In the genomic region with DNA sequence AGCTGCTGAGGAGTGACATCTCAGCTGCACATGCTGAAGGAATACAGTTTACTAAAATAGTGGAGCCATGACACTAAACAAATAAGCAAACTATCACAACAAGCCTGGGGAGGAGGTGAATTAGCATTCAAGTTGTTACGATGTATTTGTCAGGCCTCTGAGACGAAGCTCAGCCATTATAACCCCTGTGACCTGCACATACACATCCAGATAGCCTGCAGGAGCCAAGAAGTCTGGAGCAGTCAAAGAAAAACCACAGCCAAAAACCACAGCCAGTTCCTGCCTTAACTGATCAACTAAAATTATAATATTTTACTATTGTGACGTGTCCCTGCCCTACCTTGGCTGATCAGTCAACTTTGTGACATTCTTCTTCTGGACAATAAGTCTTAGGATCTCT, we compare ENCODE assay signal across 13 cellular contexts.
DNase-seq lines count a peak whose midpoint lies in the region; ATAC-seq and TF ChIP-seq lines count a peak whose summit lies in the region.
"Had no signal": no experiment of that assay in that cellular context is flagged by ENCODE, and none has a peak within 500 bp of the region (broad histone marks: within the 10 kb centered on the region; RNA-seq: fewer than 3 reads in every experiment).

No MANE protein-coding gene starts in this region.

- H3K9me3 ChIP-seq in CD4-positive, alpha-beta T cell (ENCODE audit: control insufficient read depth, low read length) = no peaks in the 10 kb centered on the region
- H3K9me3 ChIP-seq in Loucy (ENCODE audit: insufficient read depth, low read depth, low read length) (0 out of 2 replicates have a peak, but pooled peaks cover 7% of the 10 kb centered on the region), ovary (peaks cover 0 to 6% of the 10 kb centered on the region in 2 donors)

- H3K36me3 Mint-ChIP-seq in CD4-positive, alpha-beta T cell (ENCODE audit: low read depth) = peaks cover 96% of the 10 kb centered on the region
- H3K36me3 Mint-ChIP-seq in activated T-helper 2 cell treated with anti-CD3 and anti-CD28 coated beads, Interferon-gamma antibody, Interleukin-2, Interleukin-4, amounts not matched to agents 10 μg/mL and 5 μg/mL and 100 μg/mL, durations not matched to agents 14 hours and 24 hours and 36 hours (ENCODE audit: low read depth) = peaks cover 93% of the 10 kb centered on the region

- no peak overlapping the region for H3K27ac ChIP-seq in CD4-positive, alpha-beta T cell (ENCODE audit: low read depth, low read length)
- no peak overlapping the region for H3K27ac ChIP-seq in ovary
- H3K27ac ChIP-seq: epithelial cell of prostate had no signal

- no peaks in the 10 kb centered on the region for H3K27me3 ChIP-seq in CD4-positive, alpha-beta T cell (ENCODE audit: control insufficient read depth, insufficient read depth, low read length)
- H3K27me3 ChIP-seq in Loucy (ENCODE audit: insufficient read depth, low read length, poor library complexity, severe bottlenecking) (no peaks in the 10 kb centered on the region), ovary (no peaks in the 10 kb centered on the region)

- peak overlapping the region; percentile 73 for H3K9ac ChIP-seq in Loucy (ENCODE audit: low read depth, low read length, poor library complexity, severe bottlenecking)

- H3K4me3 Mint-ChIP-seq in CD4-positive, alpha-beta T cell = no peak overlapping the region
- peak overlapping the region; percentile 38 for H3K4me3 Mint-ChIP-seq in activated T-helper 2 cell treated with anti-CD3 and anti-CD28 coated beads, Interferon-gamma antibody, Interleukin-2, Interleukin-4, amounts not matched to agents 10 μg/mL and 5 μg/mL and 100 μg/mL, durations not matched to agents 14 hours and 24 hours and 36 hours (ENCODE audit: low read depth)

- intact Hi-C loops in CD4-positive, alpha-beta T cell (cut with DNase I, micrococcal nuclease) = loop anchor here in 1 of 2 experiments (5.0 kb wide), 1 partner anchor 74 kb away; a partner anchor contains a TSS
- intact Hi-C loops in activated T-helper 2 cell treated with anti-CD3 and anti-CD28 coated beads, Interferon-gamma antibody, Interleukin-2, Interleukin-4, amounts not matched to agents 10 μg/mL and 5 μg/mL and 100 μg/mL, durations not matched to agents 14 hours and 24 hours and 36 hours (cut with micrococcal nuclease) = no loop called here
- intact Hi-C loops in ovary (cut with DNase I) = no loop called here

- peaks cover 2% of the 10 kb centered on the region; the same call in 1 of the 2 replicates for H3K79me2 ChIP-seq in Loucy (ENCODE audit: insufficient read depth, low read length)

- peak overlapping the region; percentile 84 for H3K4me2 ChIP-seq in Loucy (ENCODE audit: low read depth, low read length, poor library complexity, severe bottlenecking)

- H3K27ac Mint-ChIP-seq in CD4-positive, alpha-beta T cell = peak overlapping the region; percentile 27
- H3K27ac Mint-ChIP-seq in activated T-helper 2 cell treated with anti-CD3 and anti-CD28 coated beads, Interferon-gamma antibody, Interleukin-2, Interleukin-4, amounts not matched to agents 10 μg/mL and 5 μg/mL and 100 μg/mL, durations not matched to agents 14 hours and 24 hours and 36 hours = peak overlapping the region; percentile 34

- no peaks in the 10 kb centered on the region for H3F3A ChIP-seq in Loucy (ENCODE audit: low read depth)

- peaks cover 33% of the 10 kb centered on the region; the same call in 1 of the 2 replicates for H3K36me3 ChIP-seq in Loucy (ENCODE audit: insufficient read depth, low read length)
- H3K36me3 ChIP-seq in ovary = no peaks in the 10 kb centered on the region

- peak; percentile 32 for ATAC-seq in CD4-positive, alpha-beta T cell (ENCODE audit: poor library complexity)
- ATAC-seq in GM19043 (IDR thresholded peaks at IDR 0.05; ENCODE audit: low read depth, unreplicated experiment) (peak; percentile 72), HG03571 (IDR thresholded peaks at IDR 0.05; ENCODE audit: unreplicated experiment) (no peak)

- H3K4me3 ChIP-seq in Loucy (ENCODE audit: low read length, poor library complexity, severe bottlenecking) (peak overlapping the region; percentile 64), ovary (no peak overlapping the region)

- peak overlapping the region; percentile 58; the same call in 1 of the 2 replicates for H2AFZ ChIP-seq in Loucy (ENCODE audit: low read length)

- TF ChIP-seq CTCF in CD4-positive, alpha-beta T cell (IDR thresholded peaks at IDR 0.05) = no peak
- TF ChIP-seq CTCF in Loucy (conservative IDR thresholded peaks at IDR 0.05; ENCODE audit: low read length) (no peak), ovary (IDR thresholded peaks at IDR 0.05) (no peak)

- no peak for DNase-seq in CD4-positive, alpha-beta T cell
- peak; percentile 16 for DNase-seq in activated T-helper 2 cell treated with anti-CD3 and anti-CD28 coated beads, Interferon-gamma antibody, Interleukin-2, Interleukin-4, amounts not matched to agents 10 μg/mL and 5 μg/mL and 100 μg/mL, durations not matched to agents 14 hours and 24 hours and 36 hours (ENCODE audit: low spot score)
- DNase-seq in ovary (no peak), GM03348 (ENCODE audit: low spot score) (no peak), DMS53 (lab: John Stamatoyannopoulos, UW) (no peak)
- DNase-seq: aorta, C1 segment of cervical spinal cord, NCI-H2081, SHP77 had no signal

- CTCF ChIA-PET in CD4-positive, alpha-beta T cell (lab: Charles Lee) = no interaction called here

- POLR2A ChIA-PET in CD4-positive, alpha-beta T cell (lab: Charles Lee) = interaction anchor here (0.7 kb wide), 1 partner anchor 68 kb away, joined by 3 read pairs; a partner anchor contains a TSS

- WGBS in ovary, 3 donors = 83 to 86% (median 86%) methylated on average over 3 of the region's 3 CpGs

- peaks cover 50% of the 10 kb centered on the region for H3K4me1 ChIP-seq in Loucy (ENCODE audit: insufficient read depth, low read length, poor library complexity, severe bottlenecking)
- H3K4me1 ChIP-seq in ovary (ENCODE audit: insufficient read depth) = no peaks in the 10 kb centered on the region

- peaks cover 4% of the 10 kb centered on the region for H3K9me3 Mint-ChIP-seq in CD4-positive, alpha-beta T cell
- H3K9me3 Mint-ChIP-seq in activated T-helper 2 cell treated with anti-CD3 and anti-CD28 coated beads, Interferon-gamma antibody, Interleukin-2, Interleukin-4, amounts not matched to agents 10 μg/mL and 5 μg/mL and 100 μg/mL, durations not matched to agents 14 hours and 24 hours and 36 hours = peaks cover 14% of the 10 kb centered on the region

- H3K4me1 Mint-ChIP-seq in CD4-positive, alpha-beta T cell (ENCODE audit: low read depth) = peaks cover 22% of the 10 kb centered on the region
- peaks cover 40% of the 10 kb centered on the region for H3K4me1 Mint-ChIP-seq in activated T-helper 2 cell treated with anti-CD3 and anti-CD28 coated beads, Interferon-gamma antibody, Interleukin-2, Interleukin-4, amounts not matched to agents 10 μg/mL and 5 μg/mL and 100 μg/mL, durations not matched to agents 14 hours and 24 hours and 36 hours (ENCODE audit: low read depth)

- H4K20me1 ChIP-seq in Loucy (ENCODE audit: insufficient read depth, low read length, poor library complexity, severe bottlenecking) = no peaks in the 10 kb centered on the region

- TF ChIP-seq EP300 in ovary (IDR thresholded peaks at IDR 0.05) = no peak

- no peaks in the 10 kb centered on the region for H3K9me2 ChIP-seq in Loucy (replicated peaks; ENCODE audit: low read depth, low read length)

- H3K27me3 Mint-ChIP-seq in CD4-positive, alpha-beta T cell = no peaks in the 10 kb centered on the region
- no peaks in the 10 kb centered on the region for H3K27me3 Mint-ChIP-seq in activated T-helper 2 cell treated with anti-CD3 and anti-CD28 coated beads, Interferon-gamma antibody, Interleukin-2, Interleukin-4, amounts not matched to agents 10 μg/mL and 5 μg/mL and 100 μg/mL, durations not matched to agents 14 hours and 24 hours and 36 hours (ENCODE audit: low read depth)

- TF ChIP-seq POLR2A in ovary (IDR thresholded peaks at IDR 0.05) = no peak
